Comparison of ENCODE assay signal across 11 cellular contexts in the genomic region with DNA sequence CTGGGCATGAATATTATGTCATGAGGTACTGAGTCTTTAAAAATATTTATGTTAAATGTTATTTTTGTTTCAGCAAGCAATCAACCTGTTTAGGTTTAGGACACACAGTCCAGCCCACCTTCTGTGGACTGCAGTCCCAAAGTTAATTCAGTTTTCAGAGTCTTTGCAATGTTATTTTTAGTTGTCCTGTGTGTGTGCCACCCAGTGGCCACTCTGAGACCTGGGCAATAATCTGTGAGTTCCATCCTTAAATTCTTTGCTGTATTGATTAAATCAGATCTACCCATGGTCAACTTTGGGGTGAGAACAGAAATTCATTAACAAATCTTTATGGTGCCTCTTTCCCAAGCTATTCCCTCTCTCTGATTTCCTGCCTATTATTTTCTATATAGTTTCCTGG.
A peak's percentile ranks its signal among the peaks of the same experiment; 100 is the strongest.
DNase-seq lines count a peak whose midpoint lies in the region; ATAC-seq and TF ChIP-seq lines count a peak whose summit lies in the region.
"Had no signal": no experiment of that assay in that cellular context is flagged by ENCODE, and none has a peak within 500 bp of the region (broad histone marks: within the 10 kb centered on the region; RNA-seq: fewer than 3 reads in every experiment).

No MANE protein-coding gene starts in this region.

- in situ Hi-C loops in HAP-1 (cut with MboI; ENCODE audit: low sequenced_read_pairs): no loop called here

- H3K79me2 ChIP-seq in SK-N-SH (ENCODE audit: insufficient read depth) (no peaks in the 10 kb centered on the region), OCI-LY3 (ENCODE audit: low read length) (no peaks in the 10 kb centered on the region)

- H3K9me3 Mint-ChIP-seq in type B pancreatic cell: no peaks in the 10 kb centered on the region

- DNase-seq in SK-N-SH (no peak), fibroblast of villous mesenchyme (ENCODE audit: low read depth) (no peak), type B pancreatic cell (ENCODE audit: extremely low spot score, unreplicated experiment) (no peak), HAP-1 (ENCODE audit: low spot score in 2 of 2) (no peak)
- DNase-seq: activated effector memory CD4-positive, alpha-beta T cell treated with anti-CD3 and anti-CD28 coated beads, Interleukin-2, amount 50 U/mL, for 16 hours; posterior cingulate gyrus; transverse colon had no signal

- H3F3A ChIP-seq in SK-N-SH (replicated peaks; ENCODE audit: insufficient read depth): no peaks in the 10 kb centered on the region

- no peak for ATAC-seq in SK-N-SH treated with all-trans-retinoic acid at 6 μM for 48 hours
- no peak for ATAC-seq in GM18511 (IDR thresholded peaks at IDR 0.05; ENCODE audit: unreplicated experiment)
- ATAC-seq in HG03521 (IDR thresholded peaks at IDR 0.05; ENCODE audit: unreplicated experiment): no peak

- no peaks in the 10 kb centered on the region for H3K27me3 Mint-ChIP-seq in type B pancreatic cell

- no peak overlapping the region for H3K4me3 ChIP-seq in SK-N-SH (ENCODE audit: low read depth in 2 of 2, low read length in 1 of 2)
- no peak overlapping the region for H3K4me3 ChIP-seq in OCI-LY3 (ENCODE audit: low read length)
- H3K4me3 ChIP-seq in fibroblast of villous mesenchyme (ENCODE audit: low read depth, low read length): no peak overlapping the region
- H3K4me3 ChIP-seq in HAP-1: no peak overlapping the region
- H3K4me3 ChIP-seq: transverse colon had no signal

- H3K4me2 ChIP-seq in SK-N-SH: no peak overlapping the region
- H3K4me2 ChIP-seq in OCI-LY3 (ENCODE audit: low read length): no peak overlapping the region

- H3K36me3 ChIP-seq in SK-N-SH (replicated peaks in 1 of 2; ENCODE audit: control insufficient read depth in 1 of 2, insufficient read depth in 2 of 2, low read length in 1 of 2) (no peaks in the 10 kb centered on the region), OCI-LY3 (replicated peaks; ENCODE audit: low read depth, low read length) (no peaks in the 10 kb centered on the region), HAP-1 (replicated peaks) (no peaks in the 10 kb centered on the region)
- H3K36me3 ChIP-seq: transverse colon had no signal

- H4K20me1 ChIP-seq in SK-N-SH (ENCODE audit: insufficient read depth) (no peaks in the 10 kb centered on the region), OCI-LY3 (ENCODE audit: insufficient read depth, low read length) (no peaks in the 10 kb centered on the region)

- H2AFZ ChIP-seq in SK-N-SH (ENCODE audit: low read depth) (no peak overlapping the region), OCI-LY3 (ENCODE audit: low read depth, low read length) (no peak overlapping the region)

- POLR2A ChIA-PET in SK-N-SH (lab: Yijun Ruan, JAX): no interaction called here

- H3K27ac Mint-ChIP-seq in type B pancreatic cell: no peak overlapping the region

- H3K9me3 ChIP-seq in SK-N-SH: no peaks in the 10 kb centered on the region; the same call in 1 of the 2 replicates
- H3K9me3 ChIP-seq in OCI-LY3 (ENCODE audit: insufficient read depth, low read length): no peaks in the 10 kb centered on the region
- H3K9me3 ChIP-seq in HAP-1: no peaks in the 10 kb centered on the region
- H3K9me3 ChIP-seq: transverse colon had no signal

- H3K4me1 Mint-ChIP-seq in type B pancreatic cell (ENCODE audit: unreplicated experiment): no peaks in the 10 kb centered on the region

- H3K27ac ChIP-seq in SK-N-SH (ENCODE audit: low read depth in 2 of 2, low read length in 1 of 2): no peak overlapping the region
- no peak overlapping the region for H3K27ac ChIP-seq in OCI-LY3 (ENCODE audit: low read length)
- H3K27ac ChIP-seq: transverse colon had no signal

- H3K4me1 ChIP-seq in SK-N-SH (ENCODE audit: control insufficient read depth in 1 of 2, insufficient read depth in 2 of 2, low read depth in 1 of 2, low read length in 1 of 2) (no peaks in the 10 kb centered on the region), OCI-LY3 (ENCODE audit: low read length) (no peaks in the 10 kb centered on the region), HAP-1 (no peaks in the 10 kb centered on the region)
- H3K4me1 ChIP-seq: transverse colon had no signal

- H3K27me3 ChIP-seq in SK-N-SH (ENCODE audit: insufficient read depth) (no peaks in the 10 kb centered on the region), OCI-LY3 (ENCODE audit: low read depth, low read length) (no peaks in the 10 kb centered on the region), HAP-1 (ENCODE audit: low read depth) (no peaks in the 10 kb centered on the region)
- H3K27me3 ChIP-seq: transverse colon had no signal

- TF ChIP-seq RAD21 in SK-N-SH (IDR thresholded peaks at IDR 0.05; ENCODE audit: low read length): peak; percentile 15; the same call in 1 of the 2 replicates

- no peak for TF ChIP-seq EP300 in SK-N-SH (IDR thresholded peaks at IDR 0.05; ENCODE audit: borderline replicate concordance in 1 of 2, low read depth in 1 of 2, low read length in 1 of 2)

- H3K36me3 Mint-ChIP-seq in type B pancreatic cell: no peaks in the 10 kb centered on the region

- H3K9ac ChIP-seq in SK-N-SH (no peak overlapping the region), OCI-LY3 (ENCODE audit: low read length) (no peak overlapping the region)

- no peak overlapping the region for H3K4me3 Mint-ChIP-seq in type B pancreatic cell

- CTCF ChIA-PET in SK-N-SH (lab: Yijun Ruan, JAX): interaction anchor here (0.9 kb wide), 1 partner anchor 22 kb away, joined by 3 read pairs; no protein-coding TSS in a partner anchor

- peak; percentile 16 for TF ChIP-seq CTCF in SK-N-SH (IDR thresholded peaks at IDR 0.05)
- TF ChIP-seq CTCF in OCI-LY3 (IDR thresholded peaks at IDR 0.05; ENCODE audit: low read depth, low read length): peak; percentile 48
- TF ChIP-seq CTCF in fibroblast of villous mesenchyme (IDR thresholded peaks at IDR 0.05; ENCODE audit: insufficient read depth, low read depth, low read length): peak; percentile 5
- TF ChIP-seq CTCF in type B pancreatic cell (conservative IDR thresholded peaks at IDR 0.05): peak; percentile 73

- no peaks in the 10 kb centered on the region for H3K9me2 ChIP-seq in SK-N-SH

TF ChIP-seq in SK-N-SH, 30 proteins besides CTCF, POLR2A, EP300 and RAD21 (continues in another document):
- TF ChIP-seq TEAD4 (IDR thresholded peaks at IDR 0.05; ENCODE audit: borderline replicate concordance, insufficient read depth) (no peak), TAF1 (IDR thresholded peaks at IDR 0.05; ENCODE audit: borderline replicate concordance, low read depth, low read length) (no peak), CHD2 (IDR thresholded peaks at IDR 0.05; ENCODE audit: low read length, partially characterized antibody) (no peak), ELF1 (IDR thresholded peaks at IDR 0.05) (no peak), TCF12 (IDR thresholded peaks at IDR 0.05) (no peak), MXI1 (IDR thresholded peaks at IDR 0.05; ENCODE audit: low read depth, low read length) (no peak)
- TF ChIP-seq, protein P1, sequence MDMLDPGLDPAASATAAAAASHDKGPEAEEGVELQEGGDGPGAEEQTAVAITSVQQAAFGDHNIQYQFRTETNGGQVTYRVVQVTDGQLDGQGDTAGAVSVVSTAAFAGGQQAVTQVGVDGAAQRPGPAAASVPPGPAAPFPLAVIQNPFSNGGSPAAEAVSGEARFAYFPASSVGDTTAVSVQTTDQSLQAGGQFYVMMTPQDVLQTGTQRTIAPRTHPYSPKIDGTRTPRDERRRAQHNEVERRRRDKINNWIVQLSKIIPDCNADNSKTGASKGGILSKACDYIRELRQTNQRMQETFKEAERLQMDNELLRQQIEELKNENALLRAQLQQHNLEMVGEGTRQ (IDR thresholded peaks at IDR 0.05; ENCODE audit: borderline replicate concordance, low read depth, low read length): no peak
- TF ChIP-seq, protein P2, sequence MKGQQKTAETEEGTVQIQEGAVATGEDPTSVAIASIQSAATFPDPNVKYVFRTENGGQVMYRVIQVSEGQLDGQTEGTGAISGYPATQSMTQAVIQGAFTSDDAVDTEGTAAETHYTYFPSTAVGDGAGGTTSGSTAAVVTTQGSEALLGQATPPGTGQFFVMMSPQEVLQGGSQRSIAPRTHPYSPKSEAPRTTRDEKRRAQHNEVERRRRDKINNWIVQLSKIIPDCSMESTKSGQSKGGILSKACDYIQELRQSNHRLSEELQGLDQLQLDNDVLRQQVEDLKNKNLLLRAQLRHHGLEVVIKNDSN (IDR thresholded peaks at IDR 0.05; ENCODE audit: borderline replicate concordance, low read depth): no peak

TF ChIP-seq in SK-N-SH treated with all-trans-retinoic acid at 6 μM for 48 hours, 23 proteins besides CTCF, POLR2A, EP300 and RAD21 (continues in another document):
- TF ChIP-seq ARNTL (CRISPR knock-in tag; IDR thresholded peaks at IDR 0.05; ENCODE audit: borderline replicate concordance, low read depth) (no peak), ZFP30 (CRISPR knock-in tag; IDR thresholded peaks at IDR 0.05) (no peak), CSDC2 (CRISPR knock-in tag; IDR thresholded peaks at IDR 0.05) (no peak), GLIS3 (CRISPR knock-in tag; IDR thresholded peaks at IDR 0.05) (no peak), ISL1 (CRISPR knock-in tag; IDR thresholded peaks at IDR 0.05) (no peak), TOX (CRISPR knock-in tag; IDR thresholded peaks at IDR 0.05; ENCODE audit: borderline replicate concordance) (no peak), BACH2 (CRISPR knock-in tag; IDR thresholded peaks at IDR 0.05; ENCODE audit: borderline replicate concordance) (no peak), ZNF565 (CRISPR knock-in tag; conservative IDR thresholded peaks at IDR 0.05; ENCODE audit: low read depth) (no peak)
- TF ChIP-seq, protein P3, sequence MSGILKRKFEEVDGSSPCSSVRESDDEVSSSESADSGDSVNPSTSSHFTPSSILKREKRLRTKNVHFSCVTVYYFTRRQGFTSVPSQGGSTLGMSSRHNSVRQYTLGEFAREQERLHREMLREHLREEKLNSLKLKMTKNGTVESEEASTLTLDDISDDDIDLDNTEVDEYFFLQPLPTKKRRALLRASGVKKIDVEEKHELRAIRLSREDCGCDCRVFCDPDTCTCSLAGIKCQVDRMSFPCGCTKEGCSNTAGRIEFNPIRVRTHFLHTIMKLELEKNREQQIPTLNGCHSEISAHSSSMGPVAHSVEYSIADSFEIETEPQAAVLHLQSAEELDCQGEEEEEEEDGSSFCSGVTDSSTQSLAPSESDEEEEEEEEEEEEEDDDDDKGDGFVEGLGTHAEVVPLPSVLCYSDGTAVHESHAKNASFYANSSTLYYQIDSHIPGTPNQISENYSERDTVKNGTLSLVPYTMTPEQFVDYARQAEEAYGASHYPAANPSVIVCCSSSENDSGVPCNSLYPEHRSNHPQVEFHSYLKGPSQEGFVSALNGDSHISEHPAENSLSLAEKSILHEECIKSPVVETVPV (CRISPR knock-in tag; IDR thresholded peaks at IDR 0.05): no peak

Comparison
In these comparisons a context has a peak if more than half of its experiments do, and no peak if none do; other contexts are left out.
1. CTCF ChIP-seq: peak in every context shown above with its lines; median percentile 73 in type B pancreatic cell; 48 in OCI-LY3; 16 in SK-N-SH; 5 in fibroblast of villous mesenchyme.